In the genomic region with DNA sequence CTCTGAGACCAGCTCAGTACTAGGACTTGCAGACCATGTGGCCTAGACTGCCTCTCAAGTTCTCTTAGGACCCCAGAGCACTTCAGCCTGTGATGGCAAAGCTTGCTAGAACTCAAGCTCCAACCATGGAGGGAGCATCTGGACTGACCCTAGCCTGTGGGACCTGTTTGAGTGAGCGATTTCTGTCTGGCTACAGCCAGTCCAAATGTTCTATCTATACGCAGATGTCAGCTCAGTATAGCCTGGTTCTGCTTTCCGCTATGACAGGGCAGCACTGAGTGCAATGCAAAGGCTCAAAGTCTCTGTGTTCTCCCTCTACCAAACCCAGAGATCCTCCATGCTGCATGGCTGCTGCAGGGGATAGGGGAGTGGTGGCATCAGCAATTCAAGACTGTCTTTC, we compare ENCODE assay signal across 30 cellular contexts.
"Had no signal": no experiment of that assay in that cellular context is flagged by ENCODE, and none has a peak within 500 bp of the region (broad histone marks: within the 10 kb centered on the region; RNA-seq: fewer than 3 reads in every experiment).

No MANE protein-coding gene starts in this region.

- H3K27me3 Mint-ChIP-seq: activated B cell treated with CpG ODN at 0.5 μM for 24 hours; effector memory CD8-positive, alpha-beta T cell had no signal

- H3K36me3 ChIP-seq: heart left ventricle, right atrium auricular region, transverse colon, uterus had no signal

- H3K27me3 ChIP-seq: heart left ventricle, right atrium auricular region, testis, transverse colon, uterus had no signal

- H3K9me3 Mint-ChIP-seq: activated B cell treated with CpG ODN at 0.5 μM for 24 hours; activated CD8-positive, alpha-beta T cell treated with anti-CD3 and anti-CD28 coated beads for 36 hours; activated naive CD8-positive, alpha-beta T cell treated with anti-CD3 and anti-CD28 coated beads, Interleukin-2, amount 50 U/mL, for 24 hours; activated T-cell treated with anti-CD3 and anti-CD28 coated beads, Interleukin-2, amount 50 U/mL, for 4 hours; activated T-helper 17 cell treated with anti-CD3 and anti-CD28 coated beads, Interleukin-2, amount 50 U/mL, for 72 hours had no signal

- FAIRE-seq: endothelial cell of umbilical vein, kidney had no signal

- H3K9me3 ChIP-seq: heart left ventricle, right atrium auricular region, testis, transverse colon, uterus had no signal

- DNase-seq: activated B cell treated with CpG ODN at 0.5 μM for 24 hours; activated CD4-positive, alpha-beta T cell treated with anti-CD3 and anti-CD28 coated beads, Interleukin-2, amount 50 U/mL, for 1 hour; activated CD8-positive, alpha-beta T cell treated with anti-CD3 and anti-CD28 coated beads for 36 hours; activated gamma-delta T cell treated with Interleukin-2 at 50 U/mL for 16 hours; activated naive CD4-positive, alpha-beta T cell treated with anti-CD3 and anti-CD28 coated beads, Interleukin-2, amount 50 U/mL, for 16 hours; activated naive CD8-positive, alpha-beta T cell treated with anti-CD3 and anti-CD28 coated beads, Interleukin-2, amount 50 U/mL, for 24 hours; activated T-cell treated with anti-CD3 and anti-CD28 coated beads, Interleukin-2, amount 50 U/mL, for 4 hours; amygdala; caudate nucleus; cortex of kidney; effector memory CD8-positive, alpha-beta T cell; foreskin fibroblast; heart left ventricle; hypothalamus; immature natural killer cell; kidney; left colon; mammary epithelial cell; nucleus accumbens; stimulated activated CD4-positive, alpha-beta T cell treated with anti-CD3 and anti-CD28 coated beads, Interleukin-15, amount 100 ng/mL, for 24 hours; stimulated activated CD4-positive, alpha-beta T cell treated with anti-CD3 and anti-CD28 coated beads, Interleukin-2, amount 100 ng/mL, for 24 hours; stimulated activated naive CD4-positive, alpha-beta T cell treated with Interleukin-2 at 50 U/mL for 16 hours; T-helper 17 cell; testis; transverse colon; uterus had no signal

- H3K36me3 Mint-ChIP-seq: immature natural killer cell had no signal

- H3K27ac Mint-ChIP-seq: activated B cell treated with CpG ODN at 0.5 μM for 24 hours; activated CD8-positive, alpha-beta T cell treated with anti-CD3 and anti-CD28 coated beads for 36 hours; activated naive CD8-positive, alpha-beta T cell treated with anti-CD3 and anti-CD28 coated beads, Interleukin-2, amount 50 U/mL, for 24 hours; activated T-helper 17 cell treated with anti-CD3 and anti-CD28 coated beads, Interleukin-2, amount 50 U/mL, for 72 hours; effector memory CD8-positive, alpha-beta T cell; immature natural killer cell; T-helper 17 cell had no signal

- H3K27ac ChIP-seq: heart left ventricle, right atrium auricular region, testis, transverse colon had no signal

- H3K4me1 Mint-ChIP-seq: activated B cell treated with CpG ODN at 0.5 μM for 24 hours; activated naive CD8-positive, alpha-beta T cell treated with anti-CD3 and anti-CD28 coated beads, Interleukin-2, amount 50 U/mL, for 24 hours; activated T-helper 17 cell treated with anti-CD3 and anti-CD28 coated beads, Interleukin-2, amount 50 U/mL, for 72 hours; immature natural killer cell; T-helper 17 cell had no signal

- H3K4me3 ChIP-seq: heart left ventricle, right atrium auricular region, testis, transverse colon, uterus had no signal

- ATAC-seq: activated CD8-positive, alpha-beta T cell treated with anti-CD3 and anti-CD28 coated beads for 36 hours; activated naive CD8-positive, alpha-beta T cell treated with anti-CD3 and anti-CD28 coated beads, Interleukin-2, amount 50 U/mL, for 24 hours; activated T-cell treated with anti-CD3 and anti-CD28 coated beads, Interleukin-2, amount 50 U/mL, for 4 hours; activated T-helper 17 cell treated with anti-CD3 and anti-CD28 coated beads, Interleukin-2, amount 50 U/mL, for 72 hours; effector memory CD8-positive, alpha-beta T cell; esophagus mucosa; left colon; T-helper 17 cell had no signal

- H3K4me3 Mint-ChIP-seq: activated B cell treated with CpG ODN at 0.5 μM for 24 hours; activated CD8-positive, alpha-beta T cell treated with anti-CD3 and anti-CD28 coated beads for 36 hours; activated naive CD8-positive, alpha-beta T cell treated with anti-CD3 and anti-CD28 coated beads, Interleukin-2, amount 50 U/mL, for 24 hours; activated T-cell treated with anti-CD3 and anti-CD28 coated beads, Interleukin-2, amount 50 U/mL, for 4 hours; activated T-helper 17 cell treated with anti-CD3 and anti-CD28 coated beads, Interleukin-2, amount 50 U/mL, for 72 hours; effector memory CD8-positive, alpha-beta T cell; immature natural killer cell; T-helper 17 cell had no signal

- H3K4me1 ChIP-seq: heart left ventricle, right atrium auricular region, transverse colon had no signal
